2 cellular contexts compared by ENCODE assay signal in the genomic region with DNA sequence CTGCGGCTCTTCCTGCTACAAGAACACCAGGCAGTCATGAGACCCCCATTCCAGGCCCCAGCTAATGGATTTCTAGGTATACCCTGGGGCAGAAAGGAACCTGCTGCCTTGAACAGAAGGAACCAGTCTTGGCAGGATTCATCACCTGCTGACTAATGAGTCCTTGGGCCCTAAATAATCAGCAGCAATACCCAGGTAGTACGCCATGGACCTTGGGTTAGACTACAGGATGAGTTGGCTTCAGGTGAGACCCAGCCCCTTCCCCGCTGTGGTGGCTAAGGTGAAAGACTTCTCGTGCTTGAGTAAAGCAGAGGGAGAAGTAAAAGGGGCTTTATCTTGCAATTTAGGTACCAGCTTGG.
TF ChIP-seq lines count a peak whose summit lies in the region.

No MANE protein-coding gene starts in this region.

TF ChIP-seq in liver, 16 proteins besides CTCF, POLR2A, EP300 and RAD21 (continued from another document):
- TF ChIP-seq, protein P1, sequence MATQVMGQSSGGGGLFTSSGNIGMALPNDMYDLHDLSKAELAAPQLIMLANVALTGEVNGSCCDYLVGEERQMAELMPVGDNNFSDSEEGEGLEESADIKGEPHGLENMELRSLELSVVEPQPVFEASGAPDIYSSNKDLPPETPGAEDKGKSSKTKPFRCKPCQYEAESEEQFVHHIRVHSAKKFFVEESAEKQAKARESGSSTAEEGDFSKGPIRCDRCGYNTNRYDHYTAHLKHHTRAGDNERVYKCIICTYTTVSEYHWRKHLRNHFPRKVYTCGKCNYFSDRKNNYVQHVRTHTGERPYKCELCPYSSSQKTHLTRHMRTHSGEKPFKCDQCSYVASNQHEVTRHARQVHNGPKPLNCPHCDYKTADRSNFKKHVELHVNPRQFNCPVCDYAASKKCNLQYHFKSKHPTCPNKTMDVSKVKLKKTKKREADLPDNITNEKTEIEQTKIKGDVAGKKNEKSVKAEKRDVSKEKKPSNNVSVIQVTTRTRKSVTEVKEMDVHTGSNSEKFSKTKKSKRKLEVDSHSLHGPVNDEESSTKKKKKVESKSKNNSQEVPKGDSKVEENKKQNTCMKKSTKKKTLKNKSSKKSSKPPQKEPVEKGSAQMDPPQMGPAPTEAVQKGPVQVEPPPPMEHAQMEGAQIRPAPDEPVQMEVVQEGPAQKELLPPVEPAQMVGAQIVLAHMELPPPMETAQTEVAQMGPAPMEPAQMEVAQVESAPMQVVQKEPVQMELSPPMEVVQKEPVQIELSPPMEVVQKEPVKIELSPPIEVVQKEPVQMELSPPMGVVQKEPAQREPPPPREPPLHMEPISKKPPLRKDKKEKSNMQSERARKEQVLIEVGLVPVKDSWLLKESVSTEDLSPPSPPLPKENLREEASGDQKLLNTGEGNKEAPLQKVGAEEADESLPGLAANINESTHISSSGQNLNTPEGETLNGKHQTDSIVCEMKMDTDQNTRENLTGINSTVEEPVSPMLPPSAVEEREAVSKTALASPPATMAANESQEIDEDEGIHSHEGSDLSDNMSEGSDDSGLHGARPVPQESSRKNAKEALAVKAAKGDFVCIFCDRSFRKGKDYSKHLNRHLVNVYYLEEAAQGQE (IDR thresholded peaks at IDR 0.05): no peak
- TF ChIP-seq ZBTB33 (IDR thresholded peaks at IDR 0.05) (no peak), YY1 (IDR thresholded peaks at IDR 0.05) (no peak), FOXA1 (IDR thresholded peaks at IDR 0.05) (no peak)

TF ChIP-seq in HepG2, 621 proteins besides CTCF, POLR2A, EP300 and RAD21 (continued from another document):
- no peak for TF ChIP-seq HNF1B (CRISPR knock-in tag; IDR thresholded peaks at IDR 0.05)
- TF ChIP-seq KDM4B (CRISPR knock-in tag; IDR thresholded peaks at IDR 0.05): no peak
- TF ChIP-seq RCOR2 (CRISPR knock-in tag; IDR thresholded peaks at IDR 0.05): no peak
- no peak for TF ChIP-seq TERF1 (CRISPR knock-in tag; IDR thresholded peaks at IDR 0.05)
- TF ChIP-seq ZNF143 (CRISPR knock-in tag; IDR thresholded peaks at IDR 0.05): no peak
- no peak for TF ChIP-seq ZNF674 (CRISPR knock-in tag; IDR thresholded peaks at IDR 0.05; ENCODE audit: low read depth)
- no peak for TF ChIP-seq ZNF619 (CRISPR knock-in tag; IDR thresholded peaks at IDR 0.05)
- no peak for TF ChIP-seq ZNF891 (CRISPR knock-in tag; IDR thresholded peaks at IDR 0.05)
- TF ChIP-seq NFIB (CRISPR knock-in tag; IDR thresholded peaks at IDR 0.05; ENCODE audit: borderline replicate concordance): no peak
